8 cellular contexts compared by ENCODE assay signal in genomic region chr17:41547921-41548843, GRCh38. TPM values are rescaled to one million over a fixed set of nuclear protein-coding genes. Genes with fewer than 3 reads are reported as not detected.
A peak's percentile ranks its signal among the peaks of the same experiment; 100 is the strongest.
DNase-seq lines count a peak whose midpoint lies in the region; ATAC-seq and TF ChIP-seq lines count a peak whose summit lies in the region.

No MANE protein-coding gene starts in this region.

- H3K27me3 ChIP-seq in neutrophil (peaks cover 19% of the 10 kb centered on the region), testis (no peaks in the 10 kb centered on the region)

- peaks cover 21% of the 10 kb centered on the region for H3K4me1 Mint-ChIP-seq in CD14-positive monocyte

- peaks cover 12 to 24% of the 10 kb centered on the region in 2 experiments for H3K4me1 ChIP-seq in neutrophil (ENCODE audit: control insufficient read depth in 1 of 2, insufficient read depth in 1 of 2, low read depth in 1 of 2, low read length in 1 of 2)
- H3K4me1 ChIP-seq in testis = peaks cover 23% of the 10 kb centered on the region

- H3K36me3 ChIP-seq in neutrophil (no peaks in the 10 kb centered on the region), testis (ENCODE audit: low read depth, missing control alignments) (no peaks in the 10 kb centered on the region)

- H3K27me3 Mint-ChIP-seq in CD14-positive monocyte (ENCODE audit: low read depth in 3 of 3) = peaks cover 1 to 12% (median 8%) of the 10 kb centered on the region in 3 donors

- intact Hi-C loops in CD14-positive monocyte (cut with micrococcal nuclease) (loop anchor here (2.0 to 10.0 kb wide), 7 partner anchors 56 to 745 kb away; partner anchors contain the start of gene KRT36 (in 1 of the 2)), testis (cut with DNase I; ENCODE audit: low total_unique reads) (loop anchor here (2.0 kb wide), 1 partner anchor 101 kb away; no protein-coding TSS in a partner anchor)

- whole genome bisulfite sequencing in testis, 2 donors = 12 to 16% methylated on average over 18 to 21 of the region's 23 CpGs

- H3K9me3 ChIP-seq in neutrophil (no peaks in the 10 kb centered on the region), testis (no peaks in the 10 kb centered on the region)

- ATAC-seq in esophagus mucosa (peak; percentile 87), GM21825 (IDR thresholded peaks at IDR 0.05; ENCODE audit: unreplicated experiment) (no peak)

- peak; percentile 73 for DNase-seq in CD14-positive monocyte (ENCODE audit: low spot score)
- peak; percentile 58 to 64 for DNase-seq in Kasumi-1 (lab: John Stamatoyannopoulos, UW)
- DNase-seq in activated CD8-positive, alpha-beta memory T cell treated with anti-CD3 and anti-CD28 coated beads for 24 hours = peak; percentile 80
- DNase-seq in testis = peak; percentile 83
- no peak for DNase-seq in NCI-H1417 (lab: John Stamatoyannopoulos, UW)

- H3K27ac ChIP-seq in neutrophil (peak overlapping the region; percentile 78), testis (peak overlapping the region; percentile 10 to 39)

- H3K4me3 ChIP-seq in neutrophil (ENCODE audit: low read depth in 1 of 2, low read length in 1 of 2) (peak overlapping the region; percentile 51 to 63), testis (peak overlapping the region; percentile 24 to 54)

- H3K27ac Mint-ChIP-seq in CD14-positive monocyte = peak overlapping the region in 1 of 7 donors; percentile 37

- H3K9me3 Mint-ChIP-seq in CD14-positive monocyte = peaks cover 4 to 10% (median 7%) of the 10 kb centered on the region in 7 donors

- peaks cover 0 to 2% of the 10 kb centered on the region in 2 donors for H3K36me3 Mint-ChIP-seq in CD14-positive monocyte

- TF ChIP-seq CTCF in CD14-positive monocyte (IDR thresholded peaks at IDR 0.05) (no peak), neutrophil (IDR thresholded peaks at IDR 0.05) (no peak), testis (IDR thresholded peaks at IDR 0.05) (no peak)

- peak overlapping the region; percentile 66 to 80 for H3K4me3 Mint-ChIP-seq in CD14-positive monocyte

- no peak for TF ChIP-seq POLR2A in testis (IDR thresholded peaks at IDR 0.05)

RNA-seq across cellular contexts. Expression of gene KRT19, which starts 20.1 kb away (rescaled TPM):
- not detected for polyA plus RNA-seq in CD14-positive monocyte
- total RNA-seq in esophagus mucosa = 366 TPM
- 1 to 10 TPM; 3.9 to 5.5 TPM for total RNA-seq in testis
- polyA plus RNA-seq in testis (ENCODE audit: insufficient read depth, low read depth, low replicate concordance) = 49.5 TPM

RNA-seq across cellular contexts. Expression of gene KRT9, which starts 23.7 kb away (rescaled TPM):
- polyA plus RNA-seq in CD14-positive monocyte (not detected), testis (ENCODE audit: insufficient read depth, low read depth, low replicate concordance) (0.29 TPM)
- total RNA-seq in esophagus mucosa (0.16 TPM), testis (under 1 TPM in 1 of 2 donors, not detected in 1; 0.43 TPM)

RNA-seq across cellular contexts. Expression of gene KRT15, which starts 29.5 kb away (rescaled TPM):
- polyA plus RNA-seq in CD14-positive monocyte = not detected
- 2,810 TPM for total RNA-seq in esophagus mucosa
- 10 to 100 TPM in 1 of 2 donors, 1 to 10 TPM in 1; 5.8 to 19.4 TPM for total RNA-seq in testis
- polyA plus RNA-seq in testis (ENCODE audit: insufficient read depth, low read depth, low replicate concordance) = 21.7 TPM

RNA-seq across cellular contexts. Expression of gene KRT14, which starts 38.5 kb away (rescaled TPM):
- polyA plus RNA-seq in CD14-positive monocyte (not detected), testis (ENCODE audit: insufficient read depth, low read depth, low replicate concordance) (0.37 TPM)
- total RNA-seq in esophagus mucosa (5,105 TPM), testis (under 1 TPM in 1 of 2 donors, not detected in 1; 0.24 TPM)

RNA-seq across cellular contexts. Expression of gene KRT13, which starts 42.8 kb away (rescaled TPM):
- polyA plus RNA-seq in CD14-positive monocyte (not detected), testis (ENCODE audit: insufficient read depth, low read depth, low replicate concordance) (21.4 TPM)
- total RNA-seq in esophagus mucosa (44,686 TPM), testis (1 to 10 TPM; 2.4 to 7.7 TPM)

Comparison
In these comparisons a context has a peak if more than half of its experiments do, and no peak if none do; other contexts are left out.
1. DNase-seq: peak in CD14-positive monocyte (single experiment), Kasumi-1 (2 of 2), activated CD8-positive, alpha-beta memory T cell treated with anti-CD3 and anti-CD28 coated beads for 24 hours (single experiment) and testis (single experiment); none in NCI-H1417 (0 of 3).
2. RNA of gene KRT19, which starts 20.1 kb away (total RNA-seq): 366 TPM in esophagus mucosa (single experiment); 3.9 to 5.5 TPM in testis; every median in the first group is over 10 times any median in the second.
3. RNA of gene KRT15, which starts 29.5 kb away (total RNA-seq): 2,810 TPM in esophagus mucosa (single experiment); 5.8 to 19.4 TPM in testis; every median in the first group is over 100 times any median in the second.